In genomic region chr9:100670719-100671118, GRCh38 we compare ENCODE assay signal across 8 cellular contexts.
DNase-seq lines count a peak whose midpoint lies in the region; ATAC-seq and TF ChIP-seq lines count a peak whose summit lies in the region.

No MANE protein-coding gene starts in this region.

- no peak for TF ChIP-seq CTCF in Peyer's patch (IDR thresholded peaks at IDR 0.05)
- TF ChIP-seq CTCF in left ventricle myocardium inferior (IDR thresholded peaks at IDR 0.05; ENCODE audit: borderline replicate concordance) = no peak

- H3K4me1 ChIP-seq in Peyer's patch (no peaks in the 10 kb centered on the region), left ventricle myocardium inferior (no peaks in the 10 kb centered on the region)

- H3K36me3 ChIP-seq in Peyer's patch (no peaks in the 10 kb centered on the region), left ventricle myocardium inferior (no peaks in the 10 kb centered on the region)

- intact Hi-C loops in left ventricle myocardium inferior (cut with micrococcal nuclease) = no loop called here

- DNase-seq in NAMALWA (ENCODE audit: low spot score) (peak; percentile 9), astrocyte of the hippocampus (ENCODE audit: low read depth, low spot score) (peak; percentile 73), Peyer's patch (no peak), NCI-H226 (no peak), left ventricle myocardium inferior (no peak), GF-D8 (lab: John Stamatoyannopoulos, UW) (no peak)

- H3K9me3 ChIP-seq in Peyer's patch = no peaks in the 10 kb centered on the region
- H3K9me3 ChIP-seq in left ventricle myocardium inferior (replicated peaks) = no peaks in the 10 kb centered on the region

- H3K27me3 ChIP-seq in Peyer's patch = no peaks in the 10 kb centered on the region
- peaks cover 20% of the 10 kb centered on the region for H3K27me3 ChIP-seq in left ventricle myocardium inferior (ENCODE audit: low read depth)

- ATAC-seq in GM18502 (IDR thresholded peaks at IDR 0.05; ENCODE audit: poor library complexity, unreplicated experiment) = peak; percentile 93
- peak; percentile 79 for ATAC-seq in GM21825 (IDR thresholded peaks at IDR 0.05; ENCODE audit: unreplicated experiment)

- H3K4me3 ChIP-seq in Peyer's patch (no peak overlapping the region), left ventricle myocardium inferior (no peak overlapping the region)

- H3K27ac ChIP-seq in Peyer's patch (no peak overlapping the region), left ventricle myocardium inferior (replicated peaks) (no peak overlapping the region)

- TF ChIP-seq POLR2A in Peyer's patch (IDR thresholded peaks at IDR 0.05) = no peak

Comparison
In these comparisons a context has a peak if more than half of its experiments do, and no peak if none do; other contexts are left out.
1. DNase-seq: peak in NAMALWA (single experiment) and astrocyte of the hippocampus (single experiment); none in Peyer's patch (0 of 3), NCI-H226 (single experiment), left ventricle myocardium inferior (single experiment) and GF-D8 (single experiment).